24 cellular contexts compared by ENCODE assay signal in genomic region chr1:18572022-18572920, GRCh38. TPM values are rescaled to one million over a fixed set of nuclear protein-coding genes. Genes with fewer than 3 reads are reported as not detected.
DNase-seq lines count a peak whose midpoint lies in the region; ATAC-seq, FAIRE-seq and TF ChIP-seq lines count a peak whose summit lies in the region.
"Had no signal": no experiment of that assay in that cellular context is flagged by ENCODE, and none has a peak within 500 bp of the region (broad histone marks: within the 10 kb centered on the region; RNA-seq: fewer than 3 reads in every experiment).

No MANE protein-coding gene starts in this region.

- H3K4me2 ChIP-seq in IMR-90 (ENCODE audit: low read depth, low read length) (no peak overlapping the region), K562 (ENCODE audit: insufficient read depth, low read length) (no peak overlapping the region), mesendoderm (ENCODE audit: low read length) (no peak overlapping the region)

- no peak for TF ChIP-seq CTCF in IMR-90 (conservative IDR thresholded peaks at IDR 0.05; ENCODE audit: low read depth, low read length)
- TF ChIP-seq CTCF in K562 (IDR thresholded peaks at IDR 0.05 in 2 of 3, conservative IDR thresholded peaks at IDR 0.05 in 1 of 3; ENCODE audit: insufficient read depth in 2 of 3, low read depth in 1 of 3, low read length in 3 of 3), result no peak

- in situ Hi-C loops in IMR-90 (cut with MboI; ENCODE audit: low sequenced_read_pairs) (loop anchor here (10.0 kb wide), 1 partner anchor 917 kb away; no protein-coding TSS in a partner anchor), K562 (cut with MboI) (loop anchor here (10.0 kb wide), 2 partner anchors 637 to 907 kb away; no protein-coding TSS in a partner anchor)

- dilution Hi-C loops in IMR-90 (cut with HindIII; ENCODE audit: low sequenced_read_pairs, unreplicated experiment), result no loop called here

- H2AFZ ChIP-seq in IMR-90 (replicated peaks; ENCODE audit: low read length, poor library complexity), result peak overlapping the region; percentile 51
- H2AFZ ChIP-seq in K562 (ENCODE audit: low read depth, low read length), result no peak overlapping the region
- H2AFZ ChIP-seq: GM23248 had no signal

- peak; percentile 52 for FAIRE-seq in K562 (lab: Jason Lieb, UNC)
- FAIRE-seq: GM18507, HTR-8/SVneo, RCC 7860 had no signal

- H3K27me3 ChIP-seq in IMR-90 (ENCODE audit: control insufficient read depth, insufficient read depth, low read length), result no peaks in the 10 kb centered on the region; the same call in 1 of the 2 replicates
- peaks cover 5 to 35% of the 10 kb centered on the region in 2 experiments; a peak in 3 of 5 replicates for H3K27me3 ChIP-seq in K562 (ENCODE audit: control insufficient read depth in 2 of 2, insufficient read depth in 2 of 2, low read length in 2 of 2)
- H3K27me3 ChIP-seq in mesendoderm (ENCODE audit: insufficient read depth, low read length, poor library complexity), result no peaks in the 10 kb centered on the region

- H3K9me1 ChIP-seq in IMR-90 (ENCODE audit: insufficient read depth, low read length), result no peaks in the 10 kb centered on the region
- peaks cover 3% of the 10 kb centered on the region for H3K9me1 ChIP-seq in K562 (ENCODE audit: control insufficient read depth, insufficient read depth, low read length)

- no peak overlapping the region for H4K5ac ChIP-seq in IMR-90 (ENCODE audit: low read depth, low read length)
- no peak overlapping the region for H4K5ac ChIP-seq in mesendoderm (ENCODE audit: low read length)

- ATAC-seq in IMR-90 (ENCODE audit: low read depth) (no peak), K562 (no peak)
- ATAC-seq: CD8-positive, alpha-beta T cell had no signal

- DNase-seq in Daoy (ENCODE audit: low read depth), result peak; percentile 28
- DNase-seq in IMR-90, result no peak
- no peak for DNase-seq in K562 (ENCODE audit: extremely low read depth in 1 of 4, low spot score in 3 of 4)
- peak; percentile 27 for DNase-seq in mesendoderm
- DNase-seq in GM19240 (ENCODE audit: insufficient read length, low spot score), result no peak
- no peak for DNase-seq in activated naive CD4-positive, alpha-beta T cell (lab: John Stamatoyannopoulos, UW)
- DNase-seq in SHP77 treated with DMSO at 0.1 percent for 48 hours (lab: John Stamatoyannopoulos, UW), result no peak
- DNase-seq: ACHN; CD8-positive, alpha-beta T cell; DND-41; GDM1; GM23248; HCEC 1CT; NCI-H1417; NCI-H1694 treated with DMSO at 0.1 percent for 48 hours; NCI-H2081 treated with DMSO at 0.1 percent for 48 hours; NCI-H446 treated with DMSO at 0.1 percent for 48 hours; OCI-M1; T-helper 1 cell had no signal

- POLR2A ChIA-PET in IMR-90 (lab: Charles Lee; ENCODE audit: unreplicated experiment), result no interaction called here
- POLR2A ChIA-PET in K562 (lab: Yijun Ruan, JAX), result interaction anchor here (0.6 to 1.4 kb wide), 3 partner anchors 232 to 984 kb away, joined by 3 to 5 read pairs (median 4); no protein-coding TSS in a partner anchor

- no peak overlapping the region for H2AK9ac ChIP-seq in IMR-90 (replicated peaks; ENCODE audit: low read depth, low read length, poor library complexity)

- no CpG with 5 or more reads among the region's 9 CpGs for WGBS in IMR-90 (ENCODE audit: extremely low coverage in 2 of 2, insufficient read length in 1 of 2), 2 experiments
- WGBS in K562 (ENCODE audit: insufficient coverage, low coverage, missing lambda C conversion rate), result 4% methylated on average over 9 of the region's 9 CpGs
- WGBS in mesendoderm (ENCODE audit: extremely low coverage, insufficient coverage, low lambda C conversion rate), result no CpG with 5 or more reads among the region's 9 CpGs

- H4K91ac ChIP-seq in IMR-90 (ENCODE audit: insufficient read depth, low read depth, low read length), result no peak overlapping the region

- H3K79me1 ChIP-seq in IMR-90 (ENCODE audit: low read depth in 1 of 2, low read length in 2 of 2), result no peaks in the 10 kb centered on the region
- no peaks in the 10 kb centered on the region for H3K79me1 ChIP-seq in mesendoderm (ENCODE audit: low read length)

- intact Hi-C loops in IMR-90 (cut with micrococcal nuclease) (no loop called here), K562 (cut with micrococcal nuclease) (loop anchor here (10.0 kb wide), 2 partner anchors 247 to 277 kb away; no protein-coding TSS in a partner anchor)

- H3K4me1 ChIP-seq in IMR-90 (ENCODE audit: control insufficient read depth, insufficient read depth, low read length), result no peaks in the 10 kb centered on the region
- H3K4me1 ChIP-seq in K562 (replicated peaks in 1 of 2; ENCODE audit: control insufficient read depth in 2 of 2, insufficient read depth in 2 of 2, low read length in 2 of 2), result no peaks in the 10 kb centered on the region
- no peaks in the 10 kb centered on the region for H3K4me1 ChIP-seq in mesendoderm (ENCODE audit: control insufficient read depth, low read depth, low read length)
- H3K4me1 ChIP-seq: SJSA1 had no signal

- no peak overlapping the region for H3K14ac ChIP-seq in IMR-90 (replicated peaks; ENCODE audit: low read depth, low read length)

- H2BK5ac ChIP-seq in IMR-90 (ENCODE audit: low read depth, low read length, poor library complexity, severe bottlenecking), result no peak overlapping the region
- no peak overlapping the region for H2BK5ac ChIP-seq in mesendoderm (ENCODE audit: low read length)

- H3K27ac ChIP-seq in IMR-90 (ENCODE audit: insufficient read depth, low read length) (no peak overlapping the region), K562 (ENCODE audit: extremely low read depth, low read depth, low read length) (no peak overlapping the region), mesendoderm (ENCODE audit: low read depth, low read length) (no peak overlapping the region)
- H3K27ac ChIP-seq: GM23248, SJSA1 had no signal

- TF ChIP-seq POLR2A in IMR-90 (IDR thresholded peaks at IDR 0.05; ENCODE audit: low read depth, low read length) (no peak), K562 (conservative IDR thresholded peaks at IDR 0.05) (no peak; the same call in 1 of the 2 replicates)

- CTCF ChIA-PET in IMR-90 (lab: Yijun Ruan, JAX) (no interaction called here), K562 (lab: Yijun Ruan, JAX; ENCODE audit: low intra/inter-chr PET ratio) (no interaction called here)

- H2AK5ac ChIP-seq in IMR-90 (ENCODE audit: low read depth, low read length) (no peak overlapping the region), mesendoderm (ENCODE audit: low read length) (no peak overlapping the region)

- no peak overlapping the region for H2BK20ac ChIP-seq in IMR-90 (ENCODE audit: low read depth, low read length)

- no peak for TF ChIP-seq RAD21 in IMR-90 (IDR thresholded peaks at IDR 0.05; ENCODE audit: low read length)
- TF ChIP-seq RAD21 in K562 (CRISPR knock-in tag; conservative IDR thresholded peaks at IDR 0.05 in 1 of 2, IDR thresholded peaks at IDR 0.05 in 1 of 2), result no peak

- no peaks in the 10 kb centered on the region for H3K9me3 ChIP-seq in IMR-90 (ENCODE audit: control insufficient read depth, insufficient read depth, low read length)
- H3K9me3 ChIP-seq in K562 (replicated peaks; ENCODE audit: control insufficient read depth, insufficient read depth, low read depth, low read length), result no peaks in the 10 kb centered on the region
- H3K9me3 ChIP-seq: SJSA1 had no signal

- H3K23ac ChIP-seq in IMR-90 (ENCODE audit: low read depth, low read length) (no peak overlapping the region), mesendoderm (ENCODE audit: low read length) (no peak overlapping the region)

- H3K56ac ChIP-seq in IMR-90 (ENCODE audit: extremely low read depth, insufficient read depth, low read length) (no peak overlapping the region), mesendoderm (ENCODE audit: low read length) (no peak overlapping the region)

- H4K8ac ChIP-seq in IMR-90 (ENCODE audit: low read depth in 2 of 2, low read length in 2 of 2) (no peak overlapping the region), mesendoderm (ENCODE audit: low read depth, low read length) (no peak overlapping the region)

- BruUV-seq in IMR-90 (replicated peaks; lab: Mats Ljungman, UMichigan) (no TSS peak), K562 (replicated peaks; lab: Mats Ljungman, UMichigan) (no TSS peak)

- H2BK120ac ChIP-seq in IMR-90 (ENCODE audit: low read depth, low read length) (no peak overlapping the region), mesendoderm (ENCODE audit: low read depth, low read length) (no peak overlapping the region)

- H3K18ac ChIP-seq in IMR-90 (ENCODE audit: low read depth, low read length), result no peak overlapping the region
- H3K18ac ChIP-seq in mesendoderm (ENCODE audit: low read length), result no peak overlapping the region

- H3K9ac ChIP-seq in IMR-90 (ENCODE audit: low read depth, low read length) (no peak overlapping the region), K562 (ENCODE audit: insufficient read depth in 1 of 2, low read depth in 2 of 2, low read length in 2 of 2) (0 out of 4 replicates have a peak overlapping the region, but pooled peaks of 1 of the 2 experiments have one; percentile 2), mesendoderm (ENCODE audit: low read length) (no peak overlapping the region)
- H3K9ac ChIP-seq: GM23248 had no signal

- no peak overlapping the region for H2BK15ac ChIP-seq in IMR-90 (ENCODE audit: low read depth, low read length)
- no peak overlapping the region for H2BK15ac ChIP-seq in mesendoderm (replicated peaks; ENCODE audit: low read depth)

- H3K4ac ChIP-seq in IMR-90 (ENCODE audit: low read depth, low read length) (no peak overlapping the region), mesendoderm (ENCODE audit: low read depth, low read length) (no peak overlapping the region)

- no peaks in the 10 kb centered on the region for H4K20me1 ChIP-seq in IMR-90 (ENCODE audit: insufficient read depth, low read length)
- peaks cover 23% of the 10 kb centered on the region for H4K20me1 ChIP-seq in K562 (replicated peaks; ENCODE audit: control insufficient read depth, insufficient read depth, low read length)

- no peak overlapping the region for H3K4me3 ChIP-seq in IMR-90 (ENCODE audit: insufficient read depth, low read depth, low read length)
- H3K4me3 ChIP-seq in K562, result no peak overlapping the region
- no peak overlapping the region for H3K4me3 ChIP-seq in mesendoderm (ENCODE audit: low read length)
- H3K4me3 ChIP-seq: GM23248, SJSA1 had no signal

- TF ChIP-seq EP300 in K562 (IDR thresholded peaks at IDR 0.05; ENCODE audit: low read length), result no peak

- no peaks in the 10 kb centered on the region for H3K36me3 ChIP-seq in IMR-90 (ENCODE audit: control insufficient read depth, insufficient read depth, low read length)
- no peaks in the 10 kb centered on the region for H3K36me3 ChIP-seq in K562 (ENCODE audit: control insufficient read depth, insufficient read depth, low read length)
- no peaks in the 10 kb centered on the region for H3K36me3 ChIP-seq in mesendoderm (ENCODE audit: control insufficient read depth, insufficient read depth, low read length)
- H3K36me3 ChIP-seq: SJSA1 had no signal

- H3K79me2 ChIP-seq in K562 (ENCODE audit: control insufficient read depth, insufficient read depth, low read length), result no peaks in the 10 kb centered on the region
- no peaks in the 10 kb centered on the region for H3K79me2 ChIP-seq in mesendoderm (ENCODE audit: control insufficient read depth, insufficient read depth, low read length)

RNA-seq across cellular contexts. Expression of gene PAX7, which starts 58.4 kb away (rescaled TPM):
- 0.09 and 0.97 TPM in 2 replicates for total RNA-seq in Daoy (2014; rRNA removed; shearing (Covaris generic))
- not detected in 2 replicates for total RNA-seq in IMR-90 (2012; rRNA removed)
- polyA plus RNA-seq in IMR-90 (2012; rRNA removed), result not detected in 2 replicates
- not detected in 2 replicates for polyA plus RNA-seq in IMR-90 (2012; cell fraction: cytosol; rRNA removed)
- not detected in 2 replicates for polyA plus RNA-seq in IMR-90 (2012; cell fraction: nucleus; rRNA removed; ENCODE audit: low replicate concordance)
- not detected in 2 replicates for total RNA-seq in K562 (2011; cell fraction: chromatin; rRNA removed; ENCODE audit: low replicate concordance)
- total RNA-seq in K562 (2011; cell fraction: nucleolus; rRNA removed), result not detected in 2 replicates
- total RNA-seq in K562 (2011; cell fraction: nucleoplasm; rRNA removed), result not detected in 2 replicates
- not detected in 2 replicates for total RNA-seq in K562 (2014; rRNA removed)
- total RNA-seq in K562 (2014; rRNA removed; fragmentation: Illumina TruSeq; extraction: Trizol), result not detected in 2 replicates
- total RNA-seq in K562 (2015; rRNA removed; fragmentation: Illumina TruSeq; extraction: Trizol), result not detected in 2 replicates
- not detected in 2 replicates for total RNA-seq in K562 (2021)
- polyA plus RNA-seq in K562 (2011; rRNA removed), result not detected in 2 replicates
- not detected in 2 replicates for polyA plus RNA-seq in K562 (2011; cell fraction: cytosol; rRNA removed)
- not detected in 2 replicates for polyA plus RNA-seq in K562 (2011; cell fraction: nucleus; rRNA removed)
- polyA plus RNA-seq in K562 (2012), result not detected in 2 replicates
- not detected in 2 replicates for polyA plus RNA-seq in K562 (2014; fragmentation: Illumina TruSeq; extraction: Trizol)
- not detected for polyA plus RNA-seq in K562 (2014; fragmentation: Nextera tagmentation; extraction: Ambion mirVana)
- polyA plus RNA-seq in K562 (2014; rRNA removed), result not detected in 2 replicates
- polyA minus RNA-seq in K562 (2011; rRNA and poly(A)+ RNA removed), result not detected in 2 replicates
- polyA minus RNA-seq in K562 (2011; cell fraction: cytosol; rRNA and poly(A)+ RNA removed), result not detected in 2 replicates
- not detected in 2 replicates for polyA minus RNA-seq in K562 (2011; cell fraction: nucleus; rRNA and poly(A)+ RNA removed)
- polyA plus RNA-seq in mesendoderm (2013, experiment 1 of 2), result 0.06 TPM
- 0.01 TPM for polyA plus RNA-seq in mesendoderm (2013, experiment 2 of 2)
- total RNA-seq: CD8-positive, alpha-beta T cell; GM23248; M059J; SJSA1 had no signal
- polyA plus RNA-seq: GM23248 had no signal

Comparison
In these comparisons a context has a peak if more than half of its experiments do, and no peak if none do; other contexts are left out.
1. DNase-seq: peak in Daoy (single experiment) and mesendoderm (single experiment); none in IMR-90 (single experiment), K562 (0 of 4), GM19240 (single experiment), activated naive CD4-positive, alpha-beta T cell (0 of 4) and SHP77 treated with DMSO at 0.1 percent for 48 hours (single experiment).